In the genomic region with DNA sequence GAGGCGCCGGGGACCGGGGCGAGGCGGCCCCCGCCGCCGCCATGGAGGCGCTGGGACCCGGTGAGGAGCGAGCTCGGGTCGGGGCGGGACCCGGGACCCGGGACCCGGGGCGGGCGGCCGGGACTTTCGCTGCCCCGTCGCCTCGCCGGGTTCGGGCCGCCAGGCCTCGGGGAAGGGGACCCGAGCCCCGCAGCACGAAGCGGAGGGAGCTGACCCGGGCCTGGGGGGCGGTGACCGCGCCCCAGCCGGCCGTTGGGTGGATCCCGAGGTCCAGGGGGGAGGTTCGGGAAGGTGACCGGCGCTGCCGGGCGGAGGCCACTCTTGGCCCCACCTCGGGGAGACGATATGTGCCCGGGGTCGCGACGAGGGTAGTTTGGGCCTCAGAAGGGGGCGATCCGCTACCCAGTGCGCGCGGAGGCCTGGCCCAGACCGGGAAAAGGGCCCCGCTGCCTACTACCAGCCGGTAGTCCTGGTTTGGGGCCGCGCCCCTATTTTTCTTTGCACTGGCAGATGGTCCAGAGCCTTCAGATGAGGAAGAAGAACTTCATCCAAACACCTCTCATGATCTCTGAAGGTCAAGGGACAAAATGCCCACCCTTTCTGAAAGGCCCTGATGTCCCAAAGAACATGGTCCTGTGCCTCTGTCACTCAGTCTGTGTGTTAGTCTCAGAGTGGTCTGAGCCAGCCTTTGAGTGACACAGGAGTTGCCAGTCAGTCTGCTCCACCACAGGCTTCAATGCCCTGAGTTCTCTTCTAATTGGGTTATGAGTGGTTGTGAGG, we compare ENCODE assay signal across 8 cellular contexts. TPM values are rescaled to one million over a fixed set of nuclear protein-coding genes. Genes with fewer than 3 reads are reported as not detected.
DNase-seq lines count a peak whose midpoint lies in the region; ATAC-seq and TF ChIP-seq lines count a peak whose summit lies in the region.

No MANE protein-coding gene starts in this region.

- no peaks in the 10 kb centered on the region for H3K36me3 Mint-ChIP-seq in activated naive CD4-positive, alpha-beta T cell treated with anti-CD3 and anti-CD28 coated beads, Interleukin-2, amount 10 ng/mL, durations not matched to agents 7 days and 5 days
- H3K36me3 Mint-ChIP-seq in nephron progenitor cell (ENCODE audit: low read depth) = peaks cover 3% of the 10 kb centered on the region

- TF ChIP-seq CTCF in gastroesophageal sphincter (IDR thresholded peaks at IDR 0.05) = peak in 1 of 4 experiments; percentile 15
- no peak for TF ChIP-seq CTCF in nephron progenitor cell (IDR thresholded peaks at IDR 0.05)

- H3K9me3 ChIP-seq in gastroesophageal sphincter = no peaks in the 10 kb centered on the region

- peak overlapping the region; percentile 77 for H3K27ac Mint-ChIP-seq in activated naive CD4-positive, alpha-beta T cell treated with anti-CD3 and anti-CD28 coated beads, Interleukin-2, amount 10 ng/mL, durations not matched to agents 7 days and 5 days
- peak overlapping the region; percentile 94 for H3K27ac Mint-ChIP-seq in nephron progenitor cell

- TF ChIP-seq POLR2A in gastroesophageal sphincter (IDR thresholded peaks at IDR 0.05) = no peak

- CTCF ChIA-PET in activated naive CD4-positive, alpha-beta T cell treated with anti-CD3 and anti-CD28 coated beads, Interleukin-2, amount 10 ng/mL, durations not matched to agents 7 days and 5 days (lab: Charles Lee) = no interaction called here

- peaks cover 49% of the 10 kb centered on the region for H3K4me1 Mint-ChIP-seq in activated naive CD4-positive, alpha-beta T cell treated with anti-CD3 and anti-CD28 coated beads, Interleukin-2, amount 10 ng/mL, durations not matched to agents 7 days and 5 days
- peaks cover 32% of the 10 kb centered on the region for H3K4me1 Mint-ChIP-seq in nephron progenitor cell

- DNase-seq in activated T-cell treated with anti-CD3 and anti-CD28 coated beads, Interleukin-2, amount 50 U/mL, for 1 hour = peak; percentile 49
- DNase-seq in activated T-cell treated with anti-CD3 and anti-CD28 coated beads for 4 hours (no peak), NAMALWA (ENCODE audit: low spot score) (peak; percentile 41), nephron progenitor cell (no peak)
- DNase-seq in activated naive CD4-positive, alpha-beta T cell treated with anti-CD3 and anti-CD28 coated beads, Interleukin-2, amount 10 ng/mL, durations not matched to agents 7 days and 5 days = peak; percentile 45

- H3K27ac ChIP-seq in gastroesophageal sphincter = peak overlapping the region; percentile 92 to 97 (median 94)

- H3K9me3 Mint-ChIP-seq in activated naive CD4-positive, alpha-beta T cell treated with anti-CD3 and anti-CD28 coated beads, Interleukin-2, amount 10 ng/mL, durations not matched to agents 7 days and 5 days = no peaks in the 10 kb centered on the region
- no peaks in the 10 kb centered on the region for H3K9me3 Mint-ChIP-seq in nephron progenitor cell

- peaks cover 2 to 56% (median 7%) of the 10 kb centered on the region in 3 donors for H3K4me1 ChIP-seq in gastroesophageal sphincter

- peaks cover 10% of the 10 kb centered on the region for H3K27me3 Mint-ChIP-seq in activated naive CD4-positive, alpha-beta T cell treated with anti-CD3 and anti-CD28 coated beads, Interleukin-2, amount 10 ng/mL, durations not matched to agents 7 days and 5 days
- H3K27me3 Mint-ChIP-seq in nephron progenitor cell (ENCODE audit: low read depth, poor library complexity) = peaks cover 5% of the 10 kb centered on the region

- H3K27me3 ChIP-seq in gastroesophageal sphincter = no peaks in the 10 kb centered on the region

- no peak for TF ChIP-seq EP300 in gastroesophageal sphincter (IDR thresholded peaks at IDR 0.05)

- no peaks in the 10 kb centered on the region for H3K36me3 ChIP-seq in gastroesophageal sphincter

- peak overlapping the region; percentile 82 for H3K4me3 Mint-ChIP-seq in activated naive CD4-positive, alpha-beta T cell treated with anti-CD3 and anti-CD28 coated beads, Interleukin-2, amount 10 ng/mL, durations not matched to agents 7 days and 5 days
- peak overlapping the region; percentile 94 for H3K4me3 Mint-ChIP-seq in nephron progenitor cell

- ATAC-seq in gastroesophageal sphincter = peak; percentile 54
- ATAC-seq in GM18517 (IDR thresholded peaks at IDR 0.05; ENCODE audit: unreplicated experiment) = no peak
- ATAC-seq in GM18858 (IDR thresholded peaks at IDR 0.05; ENCODE audit: unreplicated experiment) = no peak

- WGBS in gastroesophageal sphincter (ENCODE audit: low coverage in 1 of 2), 2 donors = 2% methylated on average over 8 of the region's 60 CpGs; no CpG with 5 or more reads in 1 of the 2 donors

- peak overlapping the region; percentile 92 to 99 for H3K4me3 ChIP-seq in gastroesophageal sphincter

RNA-seq across cellular contexts. Expression of a gene that starts 0.8 kb away (rescaled TPM):
- total RNA-seq in gastroesophageal sphincter = 10 to 100 TPM; 25.0 to 45.5 (median 31.1) TPM

RNA-seq across cellular contexts. Expression of a gene that starts 38.8 kb away (rescaled TPM):
- total RNA-seq in gastroesophageal sphincter = under 1 TPM in 3 of 4 donors, not detected in 1; 0.08 to 0.99 (median 0.13) TPM

Comparison
In these comparisons a context has a peak if more than half of its experiments do, and no peak if none do; other contexts are left out.
1. DNase-seq: peak in activated T-cell treated with anti-CD3 and anti-CD28 coated beads, Interleukin-2, amount 50 U/mL, for 1 hour (single experiment), NAMALWA (single experiment) and activated naive CD4-positive, alpha-beta T cell treated with anti-CD3 and anti-CD28 coated beads, Interleukin-2, amount 10 ng/mL, durations not matched to agents 7 days and 5 days (single experiment); none in activated T-cell treated with anti-CD3 and anti-CD28 coated beads for 4 hours (single experiment) and nephron progenitor cell (single experiment).